Comparison of ENCODE assay signal across 30 cellular contexts in genomic region chr10:108034808-108035207, GRCh38.
"Had no signal": no experiment of that assay in that cellular context is flagged by ENCODE, and none has a peak within 500 bp of the region (broad histone marks: within the 10 kb centered on the region; RNA-seq: fewer than 3 reads in every experiment).

No MANE protein-coding gene starts in this region.

- H3K4me3 ChIP-seq: MG63, PC-9, SJCRH30, SK-N-MC had no signal

- H3K27me3 ChIP-seq: MG63, SJCRH30 had no signal

- H2AFZ ChIP-seq: PC-9 had no signal

- H3K27me3 Mint-ChIP-seq: T-cell had no signal

- H3K4me1 Mint-ChIP-seq: T-cell had no signal

- H3K27ac ChIP-seq: PC-9, RWPE1, SJCRH30, SK-N-MC had no signal

- H3K4me2 ChIP-seq: PC-9 had no signal

- FAIRE-seq: RCC 7860 had no signal

- H3K36me3 ChIP-seq: MG63, SJCRH30 had no signal

- H3K9me3 ChIP-seq: MG63, SJCRH30 had no signal

- H3K4me1 ChIP-seq: SJCRH30 had no signal

- H3K4me3 Mint-ChIP-seq: T-cell had no signal

- H3K27ac Mint-ChIP-seq: T-cell had no signal

- ATAC-seq: Panc1, Right ventricle myocardium inferior, SK-N-SH treated with all-trans-retinoic acid at 6 μM for 48 hours, T-cell had no signal

- DNase-seq: Kasumi-1, MG63, NCI-H1092, NCI-H1105, NCI-H1417 treated with DMSO at 0.1 percent for 48 hours, NCI-H1436 treated with DMSO at 0.1 percent for 48 hours, NCI-H1694 treated with DMSO at 0.1 percent for 48 hours, NCI-H187 treated with DMSO at 0.1 percent for 48 hours, NCI-H2029, NCI-H2081, NCI-H2171 treated with DMSO at 0.1 percent for 48 hours, NCI-H2227 treated with DMSO at 0.1 percent for 48 hours, NCI-H345, NCI-H446, NCI-H510A treated with DMSO at 0.1 percent for 48 hours, NCI-H524 treated with DMSO at 0.1 percent for 48 hours, NCI-H526 treated with DMSO at 0.1 percent for 48 hours, NCI-H748 treated with DMSO at 0.1 percent for 48 hours, NCI-H82, PC-9, SHP77, SIG-M5, SJCRH30, T-cell had no signal
